ENCODE assay signal across 17 cellular contexts in the genomic region with DNA sequence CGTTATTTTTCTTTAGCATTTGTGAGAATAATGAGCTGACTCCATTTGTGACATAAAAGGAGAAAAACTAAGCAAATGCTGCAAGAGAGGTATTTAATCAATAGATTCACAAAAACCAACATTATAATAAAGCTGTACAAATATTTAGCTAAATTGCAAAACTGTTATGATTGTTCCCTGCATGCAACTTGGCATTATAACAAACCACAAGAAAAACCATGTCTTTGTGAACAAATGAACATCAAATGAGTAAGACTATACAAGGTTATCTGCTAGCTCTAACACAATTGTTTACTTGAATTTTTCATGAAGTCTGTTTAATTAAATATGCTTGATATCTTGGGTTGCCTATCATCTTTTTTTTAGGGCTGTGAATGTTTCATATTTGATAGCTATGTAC.
"Had no signal": no experiment of that assay in that cellular context is flagged by ENCODE, and none has a peak within 500 bp of the region (broad histone marks: within the 10 kb centered on the region; RNA-seq: fewer than 3 reads in every experiment).

No MANE protein-coding gene starts in this region.

- DNase-seq: colonic mucosa; dermis blood vessel endothelial cell; esophagus squamous epithelium; foreskin melanocyte; head of caudate nucleus; left colon; left ventricle myocardium superior; naive thymus-derived CD8-positive, alpha-beta T cell; psoas muscle; sigmoid colon; small intestine; stimulated activated CD4-positive, alpha-beta T cell treated with anti-CD3 and anti-CD28 coated beads, Interleukin-12 subunit alpha, Interleukin-12 subunit beta, amount 100 ng/mL, for 4 hours; stimulated activated naive CD4-positive, alpha-beta T cell treated with Interleukin-2 at 50 U/mL for 16 hours; trophoblast cell had no signal

- H3K4me1 ChIP-seq: colonic mucosa, esophagus squamous epithelium, psoas muscle, sigmoid colon had no signal

- H3K27ac ChIP-seq: colonic mucosa, esophagus squamous epithelium, hepatocyte, neutrophil, psoas muscle, sigmoid colon had no signal

- H2AFZ ChIP-seq: hepatocyte had no signal

- H3K27me3 ChIP-seq: colonic mucosa, esophagus squamous epithelium, hepatocyte, neutrophil, sigmoid colon had no signal

- FAIRE-seq: small intestine had no signal

- H3K36me3 ChIP-seq: colonic mucosa, esophagus squamous epithelium, neutrophil, sigmoid colon had no signal

- H3K4me3 ChIP-seq: colonic mucosa, esophagus squamous epithelium, hepatocyte, lung, psoas muscle, sigmoid colon had no signal

- H3K4me2 ChIP-seq: hepatocyte had no signal

- H3K9me3 ChIP-seq: colonic mucosa, esophagus squamous epithelium, neutrophil, psoas muscle, sigmoid colon had no signal
